Comparison of ENCODE assay signal across 1 cellular context in the genomic region with DNA sequence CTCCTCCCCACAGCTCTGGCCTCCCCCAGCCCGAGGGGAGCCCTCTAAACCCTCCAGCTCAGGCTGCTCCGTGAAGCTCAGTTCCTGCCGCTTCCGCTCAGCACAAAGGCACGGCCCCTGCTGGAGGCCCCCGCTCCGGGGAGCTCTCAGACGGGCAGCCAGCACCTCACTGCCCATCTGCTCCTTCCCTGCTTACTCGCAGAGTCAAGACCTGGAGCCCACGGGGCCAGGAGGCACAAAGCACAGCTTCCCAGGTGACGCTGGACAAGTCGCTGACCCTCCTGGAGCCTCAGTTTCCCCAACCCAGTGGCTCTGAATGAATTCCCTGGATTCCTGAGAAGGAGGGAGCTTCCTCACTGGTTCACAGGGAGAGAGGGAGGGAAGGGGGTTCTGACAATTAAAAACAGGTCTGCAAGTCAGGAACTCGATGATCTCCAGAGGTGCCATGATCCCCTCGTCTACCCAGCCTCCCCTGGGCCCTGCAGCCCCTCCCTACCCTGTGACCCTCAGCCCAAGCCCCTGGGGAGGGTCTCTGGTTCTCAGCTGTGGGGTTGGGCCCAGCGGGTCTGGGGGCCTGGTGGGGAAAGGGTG.
TF ChIP-seq lines count a peak whose summit lies in the region.

No MANE protein-coding gene starts in this region.

TF ChIP-seq in IMR-90, 13 proteins besides CTCF, POLR2A, EP300 and RAD21 (continued from another document):
- TF ChIP-seq, protein P1, sequence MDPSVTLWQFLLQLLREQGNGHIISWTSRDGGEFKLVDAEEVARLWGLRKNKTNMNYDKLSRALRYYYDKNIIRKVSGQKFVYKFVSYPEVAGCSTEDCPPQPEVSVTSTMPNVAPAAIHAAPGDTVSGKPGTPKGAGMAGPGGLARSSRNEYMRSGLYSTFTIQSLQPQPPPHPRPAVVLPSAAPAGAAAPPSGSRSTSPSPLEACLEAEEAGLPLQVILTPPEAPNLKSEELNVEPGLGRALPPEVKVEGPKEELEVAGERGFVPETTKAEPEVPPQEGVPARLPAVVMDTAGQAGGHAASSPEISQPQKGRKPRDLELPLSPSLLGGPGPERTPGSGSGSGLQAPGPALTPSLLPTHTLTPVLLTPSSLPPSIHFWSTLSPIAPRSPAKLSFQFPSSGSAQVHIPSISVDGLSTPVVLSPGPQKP (IDR thresholded peaks at IDR 0.05; ENCODE audit: borderline replicate concordance, low read depth, low read length) = no peak
- no peak for TF ChIP-seq NFE2L2 (IDR thresholded peaks at IDR 0.05; ENCODE audit: low read depth, low read length)
- no peak for TF ChIP-seq MXI1 (IDR thresholded peaks at IDR 0.05; ENCODE audit: borderline replicate concordance, low read depth, low read length)
- no peak for TF ChIP-seq FOS (IDR thresholded peaks at IDR 0.05; ENCODE audit: low read depth, low read length)
- TF ChIP-seq RCOR1 (IDR thresholded peaks at IDR 0.05; ENCODE audit: insufficient replicate concordance, low read length) = no peak
- TF ChIP-seq SMC3 (IDR thresholded peaks at IDR 0.05; ENCODE audit: low read depth, low read length) = no peak
- TF ChIP-seq CHD1 (IDR thresholded peaks at IDR 0.05; ENCODE audit: low read depth, low read length) = no peak
- no peak for TF ChIP-seq MAZ (IDR thresholded peaks at IDR 0.05; ENCODE audit: borderline replicate concordance, low read depth, low read length)
- no peak for TF ChIP-seq RFX5 (IDR thresholded peaks at IDR 0.05; ENCODE audit: low read depth, low read length)
- TF ChIP-seq MAFK (IDR thresholded peaks at IDR 0.05; ENCODE audit: low read depth, low read length) = no peak
- TF ChIP-seq, protein P2, sequence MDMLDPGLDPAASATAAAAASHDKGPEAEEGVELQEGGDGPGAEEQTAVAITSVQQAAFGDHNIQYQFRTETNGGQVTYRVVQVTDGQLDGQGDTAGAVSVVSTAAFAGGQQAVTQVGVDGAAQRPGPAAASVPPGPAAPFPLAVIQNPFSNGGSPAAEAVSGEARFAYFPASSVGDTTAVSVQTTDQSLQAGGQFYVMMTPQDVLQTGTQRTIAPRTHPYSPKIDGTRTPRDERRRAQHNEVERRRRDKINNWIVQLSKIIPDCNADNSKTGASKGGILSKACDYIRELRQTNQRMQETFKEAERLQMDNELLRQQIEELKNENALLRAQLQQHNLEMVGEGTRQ (IDR thresholded peaks at IDR 0.05; ENCODE audit: low read depth, low read length) = no peak
- TF ChIP-seq BHLHE40 (IDR thresholded peaks at IDR 0.05; ENCODE audit: low read depth, low read length) = no peak
